ENCODE assay signal across 8 cellular contexts in the genomic region with DNA sequence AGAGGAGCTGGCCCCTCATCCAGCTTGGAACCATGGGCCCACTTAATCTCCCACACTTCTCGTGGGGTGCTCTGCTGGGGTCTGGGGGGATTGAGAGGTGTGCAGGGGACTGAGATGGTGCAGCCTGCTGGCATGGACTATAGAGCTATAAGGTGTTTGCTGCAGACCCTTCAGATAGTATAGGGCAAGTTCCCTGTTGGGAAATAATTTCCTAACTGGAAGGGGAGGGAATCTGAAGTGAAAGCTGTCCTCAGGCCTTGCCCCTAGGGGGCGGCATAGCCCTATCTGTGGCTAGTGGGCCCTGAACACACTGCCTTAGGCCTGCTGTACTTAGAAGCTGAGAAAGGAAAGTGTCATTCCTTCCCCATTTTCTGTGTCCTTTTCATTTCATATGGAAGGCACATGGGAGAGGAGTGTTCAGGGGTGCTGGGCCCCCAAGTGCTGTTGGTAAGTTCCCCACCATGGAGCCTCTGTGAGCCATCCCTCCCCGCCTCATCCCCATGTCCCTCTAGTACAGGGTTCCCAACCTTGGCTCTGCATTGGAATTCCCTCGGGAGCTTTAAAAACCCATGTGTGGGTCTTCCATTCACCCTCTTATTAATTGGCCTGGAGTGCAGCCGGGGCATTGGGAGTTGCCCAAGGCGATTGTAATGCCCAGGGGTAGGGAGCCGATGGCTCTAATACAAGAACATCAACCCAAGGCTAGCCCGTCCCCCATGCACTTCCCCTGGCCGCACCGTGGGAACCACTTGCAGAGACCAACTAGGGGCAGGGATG. TPM values are rescaled to one million over a fixed set of nuclear protein-coding genes. Genes with fewer than 3 reads are reported as not detected.
DNase-seq lines count a peak whose midpoint lies in the region; ATAC-seq, FAIRE-seq and TF ChIP-seq lines count a peak whose summit lies in the region.

No MANE protein-coding gene starts in this region.

- peaks cover 16% of the 10 kb centered on the region for H3K36me3 ChIP-seq in bronchial epithelial cell (ENCODE audit: control insufficient read depth, insufficient read depth, low read length)

- ATAC-seq in GM19463 (IDR thresholded peaks at IDR 0.05; ENCODE audit: unreplicated experiment) = no peak

- FAIRE-seq in A204.1 (lab: Jason Lieb, UNC) = peak; percentile 79
- no peak for FAIRE-seq in bronchial epithelial cell (lab: Jason Lieb, UNC)

- peaks cover 5% of the 10 kb centered on the region for H3K27me3 ChIP-seq in bronchial epithelial cell (ENCODE audit: control insufficient read depth, insufficient read depth, low read length)

- peak; percentile 18 for DNase-seq in NCI-H2081 treated with DMSO at 0.1 percent for 48 hours (lab: John Stamatoyannopoulos, UW)
- peak; percentile 29 for DNase-seq in T-helper 9 cell
- peak; percentile 53 for DNase-seq in bronchial epithelial cell (ENCODE audit: low read depth)
- peak; percentile 89 for DNase-seq in islet precursor cell
- peak; percentile 5 for DNase-seq in stimulated activated CD4-positive, alpha-beta T cell treated with anti-CD3 and anti-CD28 coated beads, Interleukin-2, amount 100 ng/mL, for 4 hours (ENCODE audit: low read depth)

- TF ChIP-seq CTCF in GM12873 (IDR thresholded peaks at IDR 0.05; ENCODE audit: insufficient read depth, low read depth, low read length, missing control alignments) (peak; percentile 95), bronchial epithelial cell (IDR thresholded peaks at IDR 0.05; ENCODE audit: insufficient read depth, low read length, severe bottlenecking) (peak; percentile 97)

- no peak overlapping the region for H3K4me3 ChIP-seq in bronchial epithelial cell (ENCODE audit: low read depth, low read length)

RNA-seq across cellular contexts. Expression of a gene that starts 19.7 kb away (rescaled TPM):
- 37.6 and 46.7 TPM in 2 replicates for total RNA-seq in bronchial epithelial cell

RNA-seq across cellular contexts. Expression of a gene that starts 36.4 kb away (rescaled TPM):
- total RNA-seq in bronchial epithelial cell = not detected in 2 replicates

Comparison
In these comparisons a context has a peak if more than half of its experiments do, and no peak if none do; other contexts are left out.
1. DNase-seq: peak in every context shown above with its lines; median percentile 89 in islet precursor cell; 53 in bronchial epithelial cell; 29 in T-helper 9 cell; 18 in NCI-H2081 treated with DMSO at 0.1 percent for 48 hours; 5 in stimulated activated CD4-positive, alpha-beta T cell treated with anti-CD3 and anti-CD28 coated beads, Interleukin-2, amount 100 ng/mL, for 4 hours.